ENCODE assay signal across 9 cellular contexts in the genomic region with DNA sequence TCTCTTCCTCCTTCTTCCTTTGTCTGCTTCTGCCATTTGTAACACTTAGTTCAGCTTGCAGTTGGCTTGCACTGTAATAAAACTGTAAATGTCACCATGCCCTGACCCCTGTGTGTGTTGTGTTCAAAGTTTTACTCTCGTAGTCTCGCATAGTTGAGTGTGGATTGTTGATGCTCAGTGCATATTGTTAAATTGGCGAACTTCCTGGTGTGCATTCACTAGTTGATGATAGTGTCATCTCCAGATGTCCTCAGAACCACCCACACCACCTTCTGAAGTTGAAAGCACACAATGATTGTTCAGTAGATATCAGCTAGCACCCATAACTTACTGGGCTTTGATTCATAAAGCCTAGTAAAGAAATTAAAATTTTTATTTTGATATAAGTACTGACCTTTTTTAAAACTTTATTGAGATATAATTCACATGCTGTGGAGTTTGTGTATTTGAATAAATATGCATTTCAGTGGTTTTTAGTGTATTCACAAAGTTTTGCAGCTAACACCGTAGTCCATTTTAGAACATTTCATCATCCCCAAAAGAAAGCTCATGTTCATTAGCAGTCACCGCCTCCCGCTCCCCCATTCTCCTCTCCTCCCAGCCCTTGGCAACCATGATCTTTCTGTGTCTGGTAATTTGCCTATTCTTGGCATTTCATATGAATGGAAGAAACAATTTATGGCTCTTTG. TPM values are rescaled to one million over a fixed set of nuclear protein-coding genes. Genes with fewer than 3 reads are reported as not detected.
DNase-seq lines count a peak whose midpoint lies in the region; ATAC-seq and TF ChIP-seq lines count a peak whose summit lies in the region.
"Had no signal": no experiment of that assay in that cellular context is flagged by ENCODE, and none has a peak within 500 bp of the region (broad histone marks: within the 10 kb centered on the region; RNA-seq: fewer than 3 reads in every experiment).

No MANE protein-coding gene starts in this region.

- no peaks in the 10 kb centered on the region for H3K27me3 Mint-ChIP-seq in activated CD4-positive, alpha-beta memory T cell treated with anti-CD3 and anti-CD28 coated beads, Interleukin-2, amount 10 ng/mL, durations not matched to agents 7 days and 5 days

- intact Hi-C loops in psoas muscle (cut with DNase I), result loop anchor here (5.0 to 10.0 kb wide), 2 partner anchors 52 to 100 kb away; no protein-coding TSS in a partner anchor

- TF ChIP-seq CTCF in DND-41 (IDR thresholded peaks at IDR 0.05; ENCODE audit: borderline replicate concordance, extremely low read depth, low read length, poor library complexity, severe bottlenecking) (no peak), psoas muscle (IDR thresholded peaks at IDR 0.05) (no peak)

- DNase-seq in DND-41 (no peak), HCEC 1CT (peak; percentile 24), NCI-H1105 treated with DMSO at 0.1 percent for 48 hours (lab: John Stamatoyannopoulos, UW) (no peak), putamen (ENCODE audit: low spot score) (no peak), psoas muscle (no peak)
- no peak for DNase-seq in activated CD4-positive, alpha-beta memory T cell treated with anti-CD3 and anti-CD28 coated beads, Interleukin-2, amount 10 ng/mL, durations not matched to agents 7 days and 5 days
- DNase-seq: NCI-H345 had no signal

- peaks cover 91% of the 10 kb centered on the region for H4K20me1 ChIP-seq in DND-41 (ENCODE audit: insufficient read depth, low read length)

- H3K9ac ChIP-seq in DND-41 (ENCODE audit: low read depth, low read length), result no peak overlapping the region

- H3K9me3 Mint-ChIP-seq in activated CD4-positive, alpha-beta memory T cell treated with anti-CD3 and anti-CD28 coated beads, Interleukin-2, amount 10 ng/mL, durations not matched to agents 7 days and 5 days, result no peaks in the 10 kb centered on the region

- H3K27me3 ChIP-seq in DND-41 (ENCODE audit: insufficient read depth, low read length, poor library complexity) (no peaks in the 10 kb centered on the region), muscle layer of duodenum (ENCODE audit: low read depth, low read length) (no peaks in the 10 kb centered on the region), psoas muscle (ENCODE audit: insufficient read depth in 3 of 3, low read length in 2 of 3) (no peaks in the 10 kb centered on the region)

- ATAC-seq in DND-41 (ENCODE audit: insufficient read depth, low read depth) (peak; percentile 51; the same call in 2 of the 3 replicates), HG03571 (IDR thresholded peaks at IDR 0.05; ENCODE audit: unreplicated experiment) (no peak), psoas muscle (no peak)

- H3K4me2 ChIP-seq in DND-41 (ENCODE audit: insufficient read depth, low read length), result no peak overlapping the region

- WGBS in psoas muscle, 3 donors, result 61 to 80% (median 61%) methylated on average over 6 of the region's 6 CpGs

- peaks cover 59% of the 10 kb centered on the region for H3K4me1 Mint-ChIP-seq in activated CD4-positive, alpha-beta memory T cell treated with anti-CD3 and anti-CD28 coated beads, Interleukin-2, amount 10 ng/mL, durations not matched to agents 7 days and 5 days

- no peak overlapping the region for H3K4me3 ChIP-seq in DND-41 (ENCODE audit: low read depth in 1 of 2, low read length in 2 of 2)
- no peak overlapping the region for H3K4me3 ChIP-seq in muscle layer of duodenum (ENCODE audit: low read depth in 1 of 2, low read length in 2 of 2)
- H3K4me3 ChIP-seq in psoas muscle, result no peak overlapping the region

- peaks cover 9% of the 10 kb centered on the region for H3K36me3 Mint-ChIP-seq in activated CD4-positive, alpha-beta memory T cell treated with anti-CD3 and anti-CD28 coated beads, Interleukin-2, amount 10 ng/mL, durations not matched to agents 7 days and 5 days (ENCODE audit: low read depth)

- peaks cover 100% of the 10 kb centered on the region for H3K79me2 ChIP-seq in DND-41 (ENCODE audit: insufficient read depth, low read length)

- H2AFZ ChIP-seq in DND-41 (ENCODE audit: low read depth, low read length), result no peak overlapping the region

- no peaks in the 10 kb centered on the region for H3K9me3 ChIP-seq in DND-41 (ENCODE audit: insufficient read depth, low read length, severe bottlenecking)
- H3K9me3 ChIP-seq in muscle layer of duodenum (ENCODE audit: control insufficient read depth in 1 of 2, low read length in 2 of 2), result no peaks in the 10 kb centered on the region
- H3K9me3 ChIP-seq in psoas muscle, result no peaks in the 10 kb centered on the region

- H3K4me1 ChIP-seq in DND-41 (ENCODE audit: insufficient read depth, low read length) (peaks cover 31% of the 10 kb centered on the region), muscle layer of duodenum (ENCODE audit: control insufficient read depth in 1 of 2, insufficient read depth in 2 of 2, low read length in 2 of 2) (peaks cover 25 to 29% of the 10 kb centered on the region in 2 donors), psoas muscle (peaks cover 53% of the 10 kb centered on the region)

- no peak overlapping the region for H3K4me3 Mint-ChIP-seq in activated CD4-positive, alpha-beta memory T cell treated with anti-CD3 and anti-CD28 coated beads, Interleukin-2, amount 10 ng/mL, durations not matched to agents 7 days and 5 days

- peak overlapping the region; percentile 55 for H3K27ac Mint-ChIP-seq in activated CD4-positive, alpha-beta memory T cell treated with anti-CD3 and anti-CD28 coated beads, Interleukin-2, amount 10 ng/mL, durations not matched to agents 7 days and 5 days

- 0 out of 2 replicates have a peak, but pooled peaks cover 3% of the 10 kb centered on the region for H3K36me3 ChIP-seq in DND-41 (ENCODE audit: insufficient read depth, low read length)
- no peaks in the 10 kb centered on the region for H3K36me3 ChIP-seq in muscle layer of duodenum (ENCODE audit: control insufficient read depth in 1 of 2, insufficient read depth in 2 of 2, low read length in 2 of 2)
- H3K36me3 ChIP-seq in psoas muscle (ENCODE audit: insufficient read depth in 1 of 2, low read depth in 1 of 2), result no peaks in the 10 kb centered on the region

- POLR2A ChIA-PET in activated CD4-positive, alpha-beta memory T cell treated with anti-CD3 and anti-CD28 coated beads, Interleukin-2, amount 10 ng/mL, durations not matched to agents 7 days and 5 days (lab: Charles Lee), result no interaction called here

- CTCF ChIA-PET in activated CD4-positive, alpha-beta memory T cell treated with anti-CD3 and anti-CD28 coated beads, Interleukin-2, amount 10 ng/mL, durations not matched to agents 7 days and 5 days (lab: Charles Lee), result interaction anchor here (0.8 to 5.9 kb wide), 19 partner anchors 11 to 538 kb away, joined by 3 to 74 read pairs (median 11); a partner anchor contains a TSS

- H3K27ac ChIP-seq in DND-41 (ENCODE audit: low read length) (peak overlapping the region; percentile 38), muscle layer of duodenum (ENCODE audit: low read length) (peak overlapping the region; percentile 32), psoas muscle (no peak overlapping the region)

RNA-seq across cellular contexts. Expression of a gene that starts 25.0 kb away (rescaled TPM):
- 10 to 100 TPM; 92.2 to 94.4 TPM for total RNA-seq in activated CD4-positive, alpha-beta memory T cell treated with anti-CD3 and anti-CD28 coated beads, Interleukin-2, amount 10 ng/mL, durations not matched to agents 7 days and 5 days
- 10 to 100 TPM; 57.1 to 93.0 (median 78.9) TPM for total RNA-seq in psoas muscle
- 10 to 100 TPM; 33.9 to 69.5 (median 69.2) TPM for polyA plus RNA-seq in psoas muscle
